8 cellular contexts compared by ENCODE assay signal in genomic region chr11:11841605-11842425, GRCh38. TPM values are rescaled to one million over a fixed set of nuclear protein-coding genes. Genes with fewer than 3 reads are reported as not detected.
DNase-seq lines count a peak whose midpoint lies in the region; ATAC-seq and TF ChIP-seq lines count a peak whose summit lies in the region.

USP47 (plus strand) TSS chr11:11841972; CDS start chr11:11842186, 214 bp downstream.

- ATAC-seq in GM19372 (IDR thresholded peaks at IDR 0.05; ENCODE audit: low read depth, unreplicated experiment) (peak; percentile 76), HG03520 (IDR thresholded peaks at IDR 0.05; ENCODE audit: unreplicated experiment) (peak; percentile 66)

- H3K9ac ChIP-seq in liver (ENCODE audit: low read depth in 1 of 2, low read length in 2 of 2) = peak within 1 kb of the TSS; percentile 99

- no peaks in the 10 kb centered on the region for H3K9me3 ChIP-seq in liver (ENCODE audit: control insufficient read depth in 4 of 4, low read length in 3 of 4)

- peak within 1 kb of the TSS; percentile 100 for H3K27ac ChIP-seq in liver (ENCODE audit: low read depth in 1 of 2, low read length in 2 of 2)

- DNase-seq in CD1c-positive myeloid dendritic cell (ENCODE audit: extremely low spot score) = peak; percentile 95
- DNase-seq in NCI-H69 (lab: John Stamatoyannopoulos, UW) = peak; percentile 95
- DNase-seq in activated CD4-positive, alpha-beta T cell treated with anti-CD3 and anti-CD28 coated beads, Interleukin-2, amount 50 U/mL, for 1 hour = peak; percentile 97
- peak; percentile 47 to 86 for DNase-seq in dermis microvascular lymphatic vessel endothelial cell (ENCODE audit: low read depth in 2 of 2)
- DNase-seq in stimulated activated CD4-positive, alpha-beta T cell treated with anti-CD3 and anti-CD28 coated beads, Interleukin-4, amount 100 ng/mL, for 24 hours = peak; percentile 93

- no peaks in the 10 kb centered on the region for H3K36me3 ChIP-seq in liver (ENCODE audit: control insufficient read depth in 4 of 4, insufficient read depth in 3 of 4, low read depth in 1 of 4, low read length in 3 of 4)

- peak within 1 kb of the TSS; percentile 78 to 96 (median 84) for H3K4me3 ChIP-seq in liver (ENCODE audit: low read depth in 1 of 3, low read length in 3 of 3)

- under 1% methylated on average over 75 of the region's 75 CpGs for WGBS in liver

- no peaks in the 10 kb centered on the region for H3K27me3 ChIP-seq in liver (ENCODE audit: control insufficient read depth in 4 of 4, insufficient read depth in 4 of 4, low read length in 3 of 4)

- TF ChIP-seq RAD21 in liver (IDR thresholded peaks at IDR 0.05) = peak; percentile 20 to 40

- peak; percentile 44 for TF ChIP-seq CTCF in liver (IDR thresholded peaks at IDR 0.05; ENCODE audit: low read depth, low read length, missing input control)

- H3K4me1 ChIP-seq in liver (ENCODE audit: control insufficient read depth in 4 of 4, insufficient read depth in 4 of 4, low read length in 3 of 4) = peaks cover 5 to 23% (median 8%) of the 10 kb centered on the region in 4 donors

TF ChIP-seq in liver, 16 proteins besides CTCF, POLR2A, EP300 and RAD21:
- TF ChIP-seq HNF4G (IDR thresholded peaks at IDR 0.05) (no peak), EGR1 (IDR thresholded peaks at IDR 0.05; ENCODE audit: low read depth in 2 of 2) (peak in 1 of 2 donors; percentile 9), FOXA1 (IDR thresholded peaks at IDR 0.05) (no peak), SP1 (IDR thresholded peaks at IDR 0.05) (peak; percentile 30), TAF1 (conservative IDR thresholded peaks at IDR 0.05) (peak; percentile 44), MAX (IDR thresholded peaks at IDR 0.05) (no peak), REST (IDR thresholded peaks at IDR 0.05) (peak; percentile 59), ATF3 (IDR thresholded peaks at IDR 0.05) (peak; percentile 19), HNF4A (conservative IDR thresholded peaks at IDR 0.05) (no peak), RXRA (IDR thresholded peaks at IDR 0.05) (peak in 1 of 2 donors; percentile 14), ZBTB33 (IDR thresholded peaks at IDR 0.05) (peak; percentile 98), FOXA2 (IDR thresholded peaks at IDR 0.05) (no peak), YY1 (IDR thresholded peaks at IDR 0.05) (peak; percentile 99), JUND (IDR thresholded peaks at IDR 0.05) (no peak), NR2F2 (IDR thresholded peaks at IDR 0.05) (no peak), GABPA (IDR thresholded peaks at IDR 0.05 in 1 of 2, conservative IDR thresholded peaks at IDR 0.05 in 1 of 2) (no peak)

RNA-seq across cellular contexts. Expression of gene USP47, which starts in this region (rescaled TPM):
- 55.3 and 56.4 TPM in 2 replicates for total RNA-seq in dermis microvascular lymphatic vessel endothelial cell
- 10 to 100 TPM; 38.2 to 55.1 TPM for total RNA-seq in liver
- polyA plus RNA-seq in liver = 10 to 100 TPM; 14.9 to 26.3 TPM

Comparison
In these comparisons a context has a peak if more than half of its experiments do, and no peak if none do; other contexts are left out.
1. Peak in every context shown above with its lines: DNase-seq, ATAC-seq, H3K4me3 ChIP-seq and H3K27ac ChIP-seq.